1 cellular context compared by ENCODE assay signal in genomic region chr22:39532215-39533071, GRCh38.
TF ChIP-seq lines count a peak whose summit lies in the region.

TSS of gene RPS19BP1 (minus strand) at chr22:39532748. CDS start at chr22:39532738, 10 bp downstream.

TF ChIP-seq in HepG2, 621 proteins besides CTCF, POLR2A, EP300 and RAD21 (continued from another document and continues in another):
- TF ChIP-seq HBP1 (CRISPR knock-in tag; IDR thresholded peaks at IDR 0.05; ENCODE audit: low read depth) (no peak), UBTF (CRISPR knock-in tag; IDR thresholded peaks at IDR 0.05) (peak; percentile 75), AGO2 (optimal IDR thresholded peaks at IDR 0.05; ENCODE audit: low read depth, low read length) (peak; percentile 74), RFX5 (IDR thresholded peaks at IDR 0.05; ENCODE audit: low read depth, low read length) (peak; percentile 33; the same call in 1 of the 2 replicates), HDAC2 (CRISPR knock-in tag; IDR thresholded peaks at IDR 0.05) (0 out of 2 replicates have a peak, but pooled peaks have one; percentile 33), PPARG (CRISPR knock-in tag; conservative IDR thresholded peaks at IDR 0.05) (0 out of 2 replicates have a peak, but pooled peaks have one; percentile 39), TOPORS (CRISPR knock-in tag; IDR thresholded peaks at IDR 0.05) (no peak), ZFY (CRISPR knock-in tag; IDR thresholded peaks at IDR 0.05) (peak; percentile 91), THAP8 (CRISPR knock-in tag; IDR thresholded peaks at IDR 0.05; ENCODE audit: borderline replicate concordance) (no peak; the same call in 1 of the 2 replicates), TFAP4 (IDR thresholded peaks at IDR 0.05; ENCODE audit: borderline replicate concordance, low read depth) (peak; percentile 36; the same call in 1 of the 2 replicates), FOXA1 (IDR thresholded peaks at IDR 0.05) (no peak), FOXA1 (CRISPR knock-in tag; IDR thresholded peaks at IDR 0.05) (0 out of 2 replicates have a peak, but pooled peaks have one; percentile 3), ZNF276 (CRISPR knock-in tag; IDR thresholded peaks at IDR 0.05; ENCODE audit: low read depth) (peak; percentile 87; the same call in 1 of the 2 replicates), ZGPAT (CRISPR knock-in tag; IDR thresholded peaks at IDR 0.05) (peak; percentile 85; the same call in 1 of the 2 replicates), ZNF263 (CRISPR knock-in tag; IDR thresholded peaks at IDR 0.05) (no peak), CREB1 (IDR thresholded peaks at IDR 0.05) (peak; percentile 57), CREB1 (CRISPR knock-in tag; IDR thresholded peaks at IDR 0.05) (peak; percentile 54; the same call in 1 of the 2 replicates), TP53 (CRISPR knock-in tag; conservative IDR thresholded peaks at IDR 0.05) (peak; percentile 60; the same call in 1 of the 2 replicates), MED1 (CRISPR knock-in tag; IDR thresholded peaks at IDR 0.05) (peak; percentile 54; the same call in 1 of the 2 replicates), ZNF674 (CRISPR knock-in tag; IDR thresholded peaks at IDR 0.05; ENCODE audit: low read depth) (no peak), ZKSCAN5 (CRISPR knock-in tag; IDR thresholded peaks at IDR 0.05) (no peak), ZNF713 (CRISPR knock-in tag; IDR thresholded peaks at IDR 0.05) (no peak), BCL6 (CRISPR knock-in tag; IDR thresholded peaks at IDR 0.05) (0 out of 2 replicates have a peak, but pooled peaks have one; percentile 17), ZNF282 (IDR thresholded peaks at IDR 0.05; ENCODE audit: partially characterized antibody) (no peak), SCMH1 (CRISPR knock-in tag; IDR thresholded peaks at IDR 0.05; ENCODE audit: borderline replicate concordance) (no peak), ZNF431 (CRISPR knock-in tag; IDR thresholded peaks at IDR 0.05; ENCODE audit: borderline replicate concordance, low read depth) (no peak; the same call in 1 of the 2 replicates), TAF1 (CRISPR knock-in tag; IDR thresholded peaks at IDR 0.05) (peak; percentile 87), REPIN1 (CRISPR knock-in tag; IDR thresholded peaks at IDR 0.05; ENCODE audit: borderline replicate concordance, low read depth) (peak; percentile 26; the same call in 1 of the 2 replicates), MXD4 (CRISPR knock-in tag; IDR thresholded peaks at IDR 0.05) (peak; percentile 78; the same call in 1 of the 2 replicates), GATAD1 (CRISPR knock-in tag; IDR thresholded peaks at IDR 0.05) (peak; percentile 87), SIN3B (IDR thresholded peaks at IDR 0.05; ENCODE audit: low read length) (peak; percentile 49; the same call in 1 of the 2 replicates), CREB3 (CRISPR knock-in tag; IDR thresholded peaks at IDR 0.05) (0 out of 2 replicates have a peak, but pooled peaks have one; percentile 68), GABPB1 (CRISPR knock-in tag; IDR thresholded peaks at IDR 0.05) (peak; percentile 96), ZNF629 (CRISPR knock-in tag; conservative IDR thresholded peaks at IDR 0.05) (0 out of 2 replicates have a peak, but pooled peaks have one; percentile 16), THAP9 (CRISPR knock-in tag; IDR thresholded peaks at IDR 0.05; ENCODE audit: borderline replicate concordance) (peak; percentile 79; the same call in 1 of the 2 replicates), ZNF414 (CRISPR knock-in tag; IDR thresholded peaks at IDR 0.05) (no peak; the same call in 1 of the 2 replicates), HCFC1 (IDR thresholded peaks at IDR 0.05; ENCODE audit: low read depth, low read length) (peak; percentile 50; the same call in 1 of the 2 replicates), KAT2B (IDR thresholded peaks at IDR 0.05; ENCODE audit: borderline replicate concordance, low read depth, low read length) (no peak), GATA4 (IDR thresholded peaks at IDR 0.05; ENCODE audit: borderline replicate concordance, low read depth) (peak; percentile 68), FOXM1 (CRISPR knock-in tag; IDR thresholded peaks at IDR 0.05) (no peak), KAT7 (CRISPR knock-in tag; IDR thresholded peaks at IDR 0.05; ENCODE audit: borderline replicate concordance) (peak; percentile 74; the same call in 1 of the 2 replicates), ZBTB33 (CRISPR knock-in tag; IDR thresholded peaks at IDR 0.05) (no peak; the same call in 1 of the 2 replicates), SMAD3 (CRISPR knock-in tag; IDR thresholded peaks at IDR 0.05) (peak; percentile 61), ZKSCAN1 (IDR thresholded peaks at IDR 0.05; ENCODE audit: low read length) (peak; percentile 97)
